ENCODE assay signal across 8 cellular contexts in genomic region chr22:22720201-22720723, GRCh38.
DNase-seq lines count a peak whose midpoint lies in the region; ATAC-seq and TF ChIP-seq lines count a peak whose summit lies in the region.

No MANE protein-coding gene starts in this region.

- peaks cover 9% of the 10 kb centered on the region for H3K4me1 ChIP-seq in CD4-positive, alpha-beta memory T cell (ENCODE audit: insufficient read depth, low read length)
- no peaks in the 10 kb centered on the region for H3K4me1 ChIP-seq in suprapubic skin

- no peak for TF ChIP-seq EP300 in suprapubic skin (IDR thresholded peaks at IDR 0.05)

- H3K9me3 Mint-ChIP-seq in CD4-positive, alpha-beta memory T cell = no peaks in the 10 kb centered on the region
- H3K9me3 Mint-ChIP-seq in brain = peaks cover 0 to 6% (median 0%) of the 10 kb centered on the region in 5 experiments
- H3K9me3 Mint-ChIP-seq in stimulated activated memory B cell treated with anti-CD40 and anti-IgM and Interleukin-4, amounts not matched to agents 10 μg/mL and 1 μg/mL and 100 μg/mL, for 72 hours = no peaks in the 10 kb centered on the region

- peak overlapping the region in 6 of 7 donors; percentile 3 to 88 (median 56) for H3K27ac Mint-ChIP-seq in CD4-positive, alpha-beta memory T cell
- no peak overlapping the region for H3K27ac Mint-ChIP-seq in brain
- peak overlapping the region; percentile 86 for H3K27ac Mint-ChIP-seq in stimulated activated memory B cell treated with anti-CD40 and anti-IgM and Interleukin-4, amounts not matched to agents 10 μg/mL and 1 μg/mL and 100 μg/mL, for 72 hours

- CTCF ChIA-PET in CD4-positive, alpha-beta memory T cell (lab: Charles Lee; ENCODE audit: partially characterized antibody) = interaction anchor here (0.9 to 4.7 kb wide), 12 partner anchors 8 to 238 kb away, joined by 3 to 35 read pairs (median 5); partner anchors contain the start of gene IGLL5

- WGBS in suprapubic skin = 37% methylated on average over 3 of the region's 3 CpGs

- no peaks in the 10 kb centered on the region for H3K27me3 Mint-ChIP-seq in CD4-positive, alpha-beta memory T cell
- peaks cover 22% of the 10 kb centered on the region for H3K27me3 Mint-ChIP-seq in brain
- H3K27me3 Mint-ChIP-seq in stimulated activated memory B cell treated with anti-CD40 and anti-IgM and Interleukin-4, amounts not matched to agents 10 μg/mL and 1 μg/mL and 100 μg/mL, for 72 hours = no peaks in the 10 kb centered on the region

- no peak overlapping the region for H3K4me3 ChIP-seq in CD4-positive, alpha-beta memory T cell (ENCODE audit: low read length in 2 of 2)
- H3K4me3 ChIP-seq in suprapubic skin = no peak overlapping the region

- H3K9me3 ChIP-seq in CD4-positive, alpha-beta memory T cell (ENCODE audit: control insufficient read depth in 1 of 2, low read length in 2 of 2) = no peaks in the 10 kb centered on the region
- H3K9me3 ChIP-seq in suprapubic skin = no peaks in the 10 kb centered on the region

- peak in 4 of 5 donors; percentile 25 to 46 (median 39) for DNase-seq in CD4-positive, alpha-beta memory T cell
- DNase-seq in GM19238 (ENCODE audit: insufficient read length, low spot score) (peak; percentile 39), SIG-M5 (lab: John Stamatoyannopoulos, UW) (peak; percentile 20), left lobe of liver (ENCODE audit: low spot score) (no peak), suprapubic skin (ENCODE audit: low spot score in 2 of 2) (no peak)

- H3K4me1 Mint-ChIP-seq in CD4-positive, alpha-beta memory T cell = peaks cover 15 to 33% (median 21%) of the 10 kb centered on the region in 4 donors
- H3K4me1 Mint-ChIP-seq in brain = no peaks in the 10 kb centered on the region
- peaks cover 56% of the 10 kb centered on the region for H3K4me1 Mint-ChIP-seq in stimulated activated memory B cell treated with anti-CD40 and anti-IgM and Interleukin-4, amounts not matched to agents 10 μg/mL and 1 μg/mL and 100 μg/mL, for 72 hours

- POLR2A ChIA-PET in CD4-positive, alpha-beta memory T cell (lab: Charles Lee; ENCODE audit: partially characterized antibody) = interaction anchor here (0.7 to 1.8 kb wide), 4 partner anchors 17 to 164 kb away, joined by 3 to 9 read pairs (median 3); no protein-coding TSS in a partner anchor

- H3K27me3 ChIP-seq in CD4-positive, alpha-beta memory T cell (ENCODE audit: insufficient read depth, low read length) = no peaks in the 10 kb centered on the region
- peaks cover 8% of the 10 kb centered on the region for H3K27me3 ChIP-seq in suprapubic skin

- TF ChIP-seq CTCF in brain (conservative IDR thresholded peaks at IDR 0.05) = peak; percentile 60 to 67
- TF ChIP-seq CTCF in suprapubic skin (IDR thresholded peaks at IDR 0.05) = no peak

- no peak for TF ChIP-seq POLR2A in suprapubic skin (IDR thresholded peaks at IDR 0.05)

- no peaks in the 10 kb centered on the region for H3K36me3 Mint-ChIP-seq in CD4-positive, alpha-beta memory T cell
- no peaks in the 10 kb centered on the region for H3K36me3 Mint-ChIP-seq in brain
- H3K36me3 Mint-ChIP-seq in stimulated activated memory B cell treated with anti-CD40 and anti-IgM and Interleukin-4, amounts not matched to agents 10 μg/mL and 1 μg/mL and 100 μg/mL, for 72 hours = no peaks in the 10 kb centered on the region

- ATAC-seq in HG03442 (IDR thresholded peaks at IDR 0.05; ENCODE audit: unreplicated experiment) (peak; percentile 47), left lobe of liver (peak; percentile 91)
- peak; percentile 85 for ATAC-seq in stimulated activated memory B cell treated with anti-CD40 and anti-IgM and Interleukin-4, amounts not matched to agents 10 μg/mL and 1 μg/mL and 100 μg/mL, for 72 hours

- no peaks in the 10 kb centered on the region for H3K36me3 ChIP-seq in CD4-positive, alpha-beta memory T cell (ENCODE audit: insufficient read depth, low read length)
- H3K36me3 ChIP-seq in suprapubic skin = no peaks in the 10 kb centered on the region

- no peak overlapping the region for H3K27ac ChIP-seq in CD4-positive, alpha-beta memory T cell (ENCODE audit: low read depth, low read length)
- no peak overlapping the region for H3K27ac ChIP-seq in suprapubic skin

- H3K4me3 Mint-ChIP-seq in CD4-positive, alpha-beta memory T cell = no peak overlapping the region
- H3K4me3 Mint-ChIP-seq in brain = no peak overlapping the region
- peak overlapping the region; percentile 64 for H3K4me3 Mint-ChIP-seq in stimulated activated memory B cell treated with anti-CD40 and anti-IgM and Interleukin-4, amounts not matched to agents 10 μg/mL and 1 μg/mL and 100 μg/mL, for 72 hours

- intact Hi-C loops in CD4-positive, alpha-beta memory T cell (cut with micrococcal nuclease) = loop anchor here (1.0 kb wide), 1 partner anchor 28 kb away; no protein-coding TSS in a partner anchor

Comparison
In these comparisons a context has a peak if more than half of its experiments do, and no peak if none do; other contexts are left out.
1. DNase-seq: peak in CD4-positive, alpha-beta memory T cell (4 of 5), GM19238 (single experiment) and SIG-M5 (single experiment); none in left lobe of liver (single experiment) and suprapubic skin (0 of 2).
2. H3K27ac Mint-ChIP-seq: peak in CD4-positive, alpha-beta memory T cell (6 of 7) and stimulated activated memory B cell treated with anti-CD40 and anti-IgM and Interleukin-4, amounts not matched to agents 10 μg/mL and 1 μg/mL and 100 μg/mL, for 72 hours (single experiment); none in brain (0 of 5).
3. CTCF ChIP-seq: peak in brain (2 of 2); none in suprapubic skin (0 of 2).
4. Peak in every context shown above with its lines, with median percentiles within 50 percentile points of each other: ATAC-seq.